In genomic region chr17:78124836-78125137, GRCh38 we compare ENCODE assay signal across 1 cellular context.
A peak's percentile ranks its signal among the peaks of the same experiment; 100 is the strongest.
TF ChIP-seq lines count a peak whose summit lies in the region.

No MANE protein-coding gene starts in this region.

TF ChIP-seq in GM12878, 131 proteins besides CTCF, POLR2A, EP300 and RAD21:
- TF ChIP-seq MXI1 (IDR thresholded peaks at IDR 0.05; ENCODE audit: low read depth, low read length) (peak; percentile 27; the same call in 1 of the 2 replicates), BCL11A (IDR thresholded peaks at IDR 0.05; ENCODE audit: low read depth, low read length) (no peak), NR2C1 (IDR thresholded peaks at IDR 0.05) (no peak), GATAD2B (conservative IDR thresholded peaks at IDR 0.05; ENCODE audit: low read depth) (0 out of 2 replicates have a peak, but pooled peaks have one; percentile 19), EGR1 (IDR thresholded peaks at IDR 0.05; ENCODE audit: borderline replicate concordance in 1 of 2, low read depth in 2 of 2, low read length in 2 of 2) (0 out of 3 replicates have a peak, but pooled peaks of 1 of the 2 experiments have one; percentile 10), NKRF (conservative IDR thresholded peaks at IDR 0.05) (no peak), SMARCA5 (IDR thresholded peaks at IDR 0.05) (0 out of 2 replicates have a peak, but pooled peaks have one; percentile 37), ZNF592 (IDR thresholded peaks at IDR 0.05) (no peak), BHLHE40 (IDR thresholded peaks at IDR 0.05; ENCODE audit: borderline replicate concordance in 1 of 2, low read depth in 2 of 2, low read length in 1 of 2) (peak in 1 of 2 experiments; percentile 2; a peak in 1 of 4 replicates), ZBTB4 (CRISPR knock-in tag; IDR thresholded peaks at IDR 0.05) (no peak), HSF1 (IDR thresholded peaks at IDR 0.05; ENCODE audit: low read depth, low read length) (no peak), KAT2A (conservative IDR thresholded peaks at IDR 0.05; ENCODE audit: control insufficient read depth, low read depth, low read length) (no peak), DPF2 (IDR thresholded peaks at IDR 0.05) (peak; percentile 65; the same call in 1 of the 2 replicates)
